Comparison of ENCODE assay signal across 25 cellular contexts in genomic region chr15:77838061-77838460, GRCh38.
DNase-seq lines count a peak whose midpoint lies in the region; ATAC-seq, FAIRE-seq and TF ChIP-seq lines count a peak whose summit lies in the region.
"Had no signal": no experiment of that assay in that cellular context is flagged by ENCODE, and none has a peak within 500 bp of the region (broad histone marks: within the 10 kb centered on the region; RNA-seq: fewer than 3 reads in every experiment).

No MANE protein-coding gene starts in this region.

- H2AFZ ChIP-seq in HepG2 (ENCODE audit: low read length) = no peak overlapping the region

- no peak for FAIRE-seq in HepG2 (lab: Jason Lieb, UNC)
- peak; percentile 69 for FAIRE-seq in urothelium cell line (lab: Jason Lieb, UNC)
- FAIRE-seq: GM12892, keratinocyte had no signal

- no peak overlapping the region for H3K4me2 ChIP-seq in HepG2 (ENCODE audit: low read depth, low read length)
- H3K4me2 ChIP-seq: SK-N-SH had no signal

- H3K27me3 ChIP-seq in right lobe of liver (no peaks in the 10 kb centered on the region), HepG2 (ENCODE audit: control insufficient read depth in 1 of 2, insufficient read depth in 2 of 2, low read length in 2 of 2) (peaks cover 0 to 26% of the 10 kb centered on the region in 2 experiments; a peak in 2 of 5 replicates), stomach (peaks cover 2 to 82% (median 13%) of the 10 kb centered on the region in 3 donors)

- POLR2A ChIA-PET in HepG2 (lab: Yijun Ruan, JAX) = no interaction called here

- TF ChIP-seq EP300 in HepG2 (IDR thresholded peaks at IDR 0.05; ENCODE audit: low read depth in 2 of 2, low read length in 2 of 2) (no peak), HepG2 (CRISPR knock-in tag; IDR thresholded peaks at IDR 0.05; ENCODE audit: borderline replicate concordance) (no peak), stomach (IDR thresholded peaks at IDR 0.05) (no peak)

- no peak overlapping the region for H3K9ac ChIP-seq in HepG2 (ENCODE audit: insufficient read depth, low read depth, low read length)
- H3K9ac ChIP-seq: SK-N-SH had no signal

- ATAC-seq in right lobe of liver (no peak), HepG2 (no peak), GM21528 (IDR thresholded peaks at IDR 0.05; ENCODE audit: low FRiP score, unreplicated experiment) (no peak)
- ATAC-seq: activated naive CD4-positive, alpha-beta T cell treated with anti-CD3 and anti-CD28 coated beads, Interleukin-2, amount 50 U/mL, for 72 hours; Right ventricle myocardium inferior had no signal

- TF ChIP-seq CTCF in right lobe of liver (IDR thresholded peaks at IDR 0.05) = no peak
- no peak for TF ChIP-seq CTCF in HepG2 (CRISPR knock-in tag; IDR thresholded peaks at IDR 0.05)
- TF ChIP-seq CTCF in stomach (IDR thresholded peaks at IDR 0.05) = no peak

- H3K27ac ChIP-seq in right lobe of liver (no peak overlapping the region), HepG2 (ENCODE audit: extremely low read length, insufficient read depth, low read length) (no peak overlapping the region), stomach (no peak overlapping the region)
- H3K27ac ChIP-seq: tibial nerve had no signal

- BruUV-seq in HepG2 (replicated peaks; lab: Mats Ljungman, UMichigan) = no TSS peak

- no peaks in the 10 kb centered on the region for H4K20me1 ChIP-seq in HepG2 (ENCODE audit: insufficient read depth, low read length)

- TF ChIP-seq POLR2A in right lobe of liver (IDR thresholded peaks at IDR 0.05) (no peak), HepG2 (IDR thresholded peaks at IDR 0.05; ENCODE audit: insufficient read depth in 1 of 2, low read depth in 2 of 2, low read length in 2 of 2) (no peak), stomach (IDR thresholded peaks at IDR 0.05) (no peak)

- TF ChIP-seq RAD21 in HepG2 (CRISPR knock-in tag; IDR thresholded peaks at IDR 0.05) = no peak

- H3K36me3 ChIP-seq in right lobe of liver = no peaks in the 10 kb centered on the region
- no peaks in the 10 kb centered on the region for H3K36me3 ChIP-seq in HepG2 (replicated peaks in 1 of 2; ENCODE audit: control insufficient read depth in 1 of 2, insufficient read depth in 2 of 2, low read length in 2 of 2)
- H3K36me3 ChIP-seq in stomach = no peaks in the 10 kb centered on the region
- H3K36me3 ChIP-seq: tibial nerve had no signal

- CTCF ChIA-PET in HepG2 (lab: Yijun Ruan, JAX; ENCODE audit: low intra/inter-chr PET ratio, low total read pairs) = no interaction called here

- 44% methylated on average over 1 of the region's 10 CpGs for WGBS in right lobe of liver (ENCODE audit: insufficient coverage, low coverage, low lambda C conversion rate, missing lambda C conversion rate)
- WGBS in HepG2 (ENCODE audit: low lambda C conversion rate) = 20% methylated on average over 1 of the region's 10 CpGs
- 73 to 83% (median 74%) methylated on average over 2 to 10 of the region's 10 CpGs for WGBS in stomach, 5 donors

- H3K4me1 ChIP-seq in right lobe of liver (no peaks in the 10 kb centered on the region), HepG2 (ENCODE audit: insufficient read depth, low read length) (no peaks in the 10 kb centered on the region), stomach (no peaks in the 10 kb centered on the region)
- H3K4me1 ChIP-seq: tibial nerve had no signal

- DNase-seq in right lobe of liver (peak in 2 of 3 donors; percentile 27 to 29), HepG2 (ENCODE audit: low spot score) (no peak), RPMI7951 (ENCODE audit: low read depth) (peak; percentile 39), iris pigment epithelial cell (ENCODE audit: low read depth) (peak; percentile 20), urothelium cell line (ENCODE audit: low spot score) (peak; percentile 51), stomach (no peak), NCI-H2081 treated with DMSO at 0.1 percent for 48 hours (lab: John Stamatoyannopoulos, UW) (no peak)
- DNase-seq: ACHN; activated B cell treated with CpG ODN at 0.5 μM for 24 hours; activated CD4-positive, alpha-beta T cell treated with anti-CD3 and anti-CD28 coated beads, Interleukin-2, amount 50 U/mL, for 48 hours; amygdala; C1 segment of cervical spinal cord; central memory CD4-positive, alpha-beta T cell; COR-L47; Karpas-422; NCI-H1694; SK-N-SH; stimulated activated CD4-positive, alpha-beta T cell treated with anti-CD3 and anti-CD28 coated beads, Interleukin-15, amount 100 ng/mL, for 24 hours; stimulated activated CD4-positive, alpha-beta T cell treated with anti-CD3 and anti-CD28 coated beads, Interleukin-4, amount 100 ng/mL, for 4 hours had no signal

- intact Hi-C loops in right lobe of liver (cut with DNase I) = no loop called here
- intact Hi-C loops in HepG2 (cut with micrococcal nuclease; ENCODE audit: unreplicated experiment) = no loop called here
- intact Hi-C loops in stomach (cut with DNase I; ENCODE audit: low total_unique reads) = no loop called here

- in situ Hi-C loops in HepG2 (cut with HindIII; ENCODE audit: extremely low pct_ligation_motif_present, low pct_unique_long_range_greater_than_20kb) = no loop called here

- H3K4me3 ChIP-seq in right lobe of liver = no peak overlapping the region
- H3K4me3 ChIP-seq in HepG2 (replicated peaks in 1 of 3; ENCODE audit: insufficient read depth in 1 of 3, low read depth in 2 of 3, low read length in 3 of 3) = no peak overlapping the region
- no peak overlapping the region for H3K4me3 ChIP-seq in stomach
- H3K4me3 ChIP-seq: tibial nerve had no signal

- H3K9me3 ChIP-seq in right lobe of liver (no peaks in the 10 kb centered on the region), HepG2 (ENCODE audit: low read length) (no peaks in the 10 kb centered on the region), stomach (no peaks in the 10 kb centered on the region)
- H3K9me3 ChIP-seq: SK-N-SH, tibial nerve had no signal

- H3K79me2 ChIP-seq in HepG2 (ENCODE audit: insufficient read depth, low read length) = no peaks in the 10 kb centered on the region

TF ChIP-seq in HepG2, 621 proteins besides CTCF, POLR2A, EP300 and RAD21:
- TF ChIP-seq, protein P1, sequence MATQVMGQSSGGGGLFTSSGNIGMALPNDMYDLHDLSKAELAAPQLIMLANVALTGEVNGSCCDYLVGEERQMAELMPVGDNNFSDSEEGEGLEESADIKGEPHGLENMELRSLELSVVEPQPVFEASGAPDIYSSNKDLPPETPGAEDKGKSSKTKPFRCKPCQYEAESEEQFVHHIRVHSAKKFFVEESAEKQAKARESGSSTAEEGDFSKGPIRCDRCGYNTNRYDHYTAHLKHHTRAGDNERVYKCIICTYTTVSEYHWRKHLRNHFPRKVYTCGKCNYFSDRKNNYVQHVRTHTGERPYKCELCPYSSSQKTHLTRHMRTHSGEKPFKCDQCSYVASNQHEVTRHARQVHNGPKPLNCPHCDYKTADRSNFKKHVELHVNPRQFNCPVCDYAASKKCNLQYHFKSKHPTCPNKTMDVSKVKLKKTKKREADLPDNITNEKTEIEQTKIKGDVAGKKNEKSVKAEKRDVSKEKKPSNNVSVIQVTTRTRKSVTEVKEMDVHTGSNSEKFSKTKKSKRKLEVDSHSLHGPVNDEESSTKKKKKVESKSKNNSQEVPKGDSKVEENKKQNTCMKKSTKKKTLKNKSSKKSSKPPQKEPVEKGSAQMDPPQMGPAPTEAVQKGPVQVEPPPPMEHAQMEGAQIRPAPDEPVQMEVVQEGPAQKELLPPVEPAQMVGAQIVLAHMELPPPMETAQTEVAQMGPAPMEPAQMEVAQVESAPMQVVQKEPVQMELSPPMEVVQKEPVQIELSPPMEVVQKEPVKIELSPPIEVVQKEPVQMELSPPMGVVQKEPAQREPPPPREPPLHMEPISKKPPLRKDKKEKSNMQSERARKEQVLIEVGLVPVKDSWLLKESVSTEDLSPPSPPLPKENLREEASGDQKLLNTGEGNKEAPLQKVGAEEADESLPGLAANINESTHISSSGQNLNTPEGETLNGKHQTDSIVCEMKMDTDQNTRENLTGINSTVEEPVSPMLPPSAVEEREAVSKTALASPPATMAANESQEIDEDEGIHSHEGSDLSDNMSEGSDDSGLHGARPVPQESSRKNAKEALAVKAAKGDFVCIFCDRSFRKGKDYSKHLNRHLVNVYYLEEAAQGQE (IDR thresholded peaks at IDR 0.05; ENCODE audit: borderline replicate concordance in 1 of 2, low read depth in 1 of 2, low read length in 2 of 2) = no peak
- TF ChIP-seq ZNF607 (CRISPR knock-in tag; IDR thresholded peaks at IDR 0.05; ENCODE audit: borderline replicate concordance) (no peak), SAFB2 (CRISPR knock-in tag; IDR thresholded peaks at IDR 0.05; ENCODE audit: borderline replicate concordance, low read depth) (no peak)

Comparison
In these comparisons a context has a peak if more than half of its experiments do, and no peak if none do; other contexts are left out.
1. DNase-seq: peak in right lobe of liver (2 of 3), RPMI7951 (single experiment), iris pigment epithelial cell (single experiment) and urothelium cell line (single experiment); none in HepG2 (single experiment), stomach (single experiment) and NCI-H2081 treated with DMSO at 0.1 percent for 48 hours (single experiment).